In genomic region chr3:187264051-187264450, GRCh38 we compare ENCODE assay signal across 10 cellular contexts. TPM values are rescaled to one million over a fixed set of nuclear protein-coding genes. Genes with fewer than 3 reads are reported as not detected.
A peak's percentile ranks its signal among the peaks of the same experiment; 100 is the strongest.
DNase-seq lines count a peak whose midpoint lies in the region; ATAC-seq and TF ChIP-seq lines count a peak whose summit lies in the region.
"Had no signal": no experiment of that assay in that cellular context is flagged by ENCODE, and none has a peak within 500 bp of the region (broad histone marks: within the 10 kb centered on the region; RNA-seq: fewer than 3 reads in every experiment).

No MANE protein-coding gene starts in this region.

- H3K9me3 Mint-ChIP-seq in endodermal cell (peaks cover 10% of the 10 kb centered on the region), mesothelial cell of epicardium (peaks cover 18% of the 10 kb centered on the region)

- no peak for TF ChIP-seq CTCF in endodermal cell (conservative IDR thresholded peaks at IDR 0.05)
- no peak for TF ChIP-seq CTCF in mesothelial cell of epicardium (IDR thresholded peaks at IDR 0.05; ENCODE audit: unreplicated experiment)
- no peak for TF ChIP-seq CTCF in tibial nerve (IDR thresholded peaks at IDR 0.05)

- H3K27ac ChIP-seq in endodermal cell (ENCODE audit: low read depth, low read length) (peak overlapping the region; percentile 22), tibial nerve (peak overlapping the region in 2 of 4 donors; percentile 12 to 68)

- H3K4me1 Mint-ChIP-seq in endodermal cell (peaks cover 19% of the 10 kb centered on the region), mesothelial cell of epicardium (peaks cover 19% of the 10 kb centered on the region)
- H3K4me1 Mint-ChIP-seq: CD8-positive, alpha-beta memory T cell had no signal

- H3K9me3 ChIP-seq in endodermal cell (ENCODE audit: control insufficient read depth, low read length) (peaks cover 7% of the 10 kb centered on the region), tibial nerve (peaks cover 0 to 6% (median 0%) of the 10 kb centered on the region in 4 donors)

- H3K27me3 ChIP-seq in endodermal cell (ENCODE audit: control insufficient read depth, insufficient read depth, low read length, poor library complexity, severe bottlenecking) (no peaks in the 10 kb centered on the region), tibial nerve (no peaks in the 10 kb centered on the region)

- H3K4me3 ChIP-seq in endodermal cell (ENCODE audit: low read length) = no peak overlapping the region
- no peak overlapping the region for H3K4me3 ChIP-seq in tibial nerve

- DNase-seq in ACHN (peak; percentile 25), HuH-7.5 (ENCODE audit: low spot score) (peak; percentile 27), endodermal cell (no peak), mesothelial cell of epicardium (ENCODE audit: low spot score in 2 of 2, unreplicated experiment in 2 of 2) (no peak), NCI-H187 treated with DMSO at 0.1 percent for 48 hours (lab: John Stamatoyannopoulos, UW) (no peak), Kasumi-1 (lab: John Stamatoyannopoulos, UW) (no peak), tibial nerve (ENCODE audit: low spot score in 2 of 2) (no peak)
- DNase-seq: CD8-positive, alpha-beta memory T cell had no signal

- no peak for ATAC-seq in HG03095 (IDR thresholded peaks at IDR 0.05; ENCODE audit: unreplicated experiment)

- TF ChIP-seq EP300 in tibial nerve (IDR thresholded peaks at IDR 0.05) = no peak

- H3K36me3 ChIP-seq in endodermal cell (ENCODE audit: control insufficient read depth, insufficient read depth, low read length) = no peaks in the 10 kb centered on the region
- H3K36me3 ChIP-seq in tibial nerve = no peaks in the 10 kb centered on the region

- H3K27ac Mint-ChIP-seq in endodermal cell = peak overlapping the region; percentile 4
- H3K27ac Mint-ChIP-seq in mesothelial cell of epicardium = peak overlapping the region; percentile 45
- H3K27ac Mint-ChIP-seq: CD8-positive, alpha-beta memory T cell had no signal

- peaks cover 6% of the 10 kb centered on the region for H3K4me1 ChIP-seq in endodermal cell (ENCODE audit: control insufficient read depth, insufficient read depth, low read length)
- peaks cover 0 to 28% (median 0%) of the 10 kb centered on the region in 4 donors for H3K4me1 ChIP-seq in tibial nerve

- TF ChIP-seq POLR2A in tibial nerve (IDR thresholded peaks at IDR 0.05) = no peak

- H3K9ac ChIP-seq in endodermal cell (ENCODE audit: extremely low read depth, low read length, poor library complexity, severe bottlenecking) = no peak overlapping the region

- H3K27me3 Mint-ChIP-seq in endodermal cell (ENCODE audit: insufficient read depth) = no peaks in the 10 kb centered on the region
- H3K27me3 Mint-ChIP-seq in mesothelial cell of epicardium (ENCODE audit: low read depth) = no peaks in the 10 kb centered on the region

- no peak overlapping the region for H3K4me3 Mint-ChIP-seq in endodermal cell
- H3K4me3 Mint-ChIP-seq in mesothelial cell of epicardium = no peak overlapping the region
- H3K4me3 Mint-ChIP-seq: CD8-positive, alpha-beta memory T cell had no signal

- 55 to 61% methylated on average over 4 of the region's 4 CpGs for WGBS in endodermal cell (ENCODE audit: insufficient coverage in 1 of 2, insufficient read length in 1 of 2), 2 experiments
- WGBS in tibial nerve, 2 donors = 19 to 24% methylated on average over 4 of the region's 4 CpGs

- H3K36me3 Mint-ChIP-seq in endodermal cell (ENCODE audit: low read depth) (no peaks in the 10 kb centered on the region), mesothelial cell of epicardium (no peaks in the 10 kb centered on the region)
- H3K36me3 Mint-ChIP-seq: CD8-positive, alpha-beta memory T cell had no signal

- in situ Hi-C loops in ACHN (cut with HindIII; ENCODE audit: low pct_ligation_motif_present, low pct_unique_long_range_greater_than_20kb, low sequenced_read_pairs) = no loop called here

RNA-seq across cellular contexts. Expression of gene MASP1, which starts 27.5 kb away (rescaled TPM):
- total RNA-seq in endodermal cell (under 1 TPM; 0.09 to 0.57 TPM), mesothelial cell of epicardium (1.4 to 2.4 TPM (median 1.5 TPM) in 3 replicates), tibial nerve (10 to 100 TPM in 1 of 4 donors, 1 to 10 TPM in 3; 2.0 to 10.9 (median 4.7) TPM)
- 13.5 TPM for polyA plus RNA-seq in endodermal cell (2013, experiment 1 of 2)
- 8.5 TPM for polyA plus RNA-seq in endodermal cell (2013, experiment 2 of 2)
- total RNA-seq: CD8-positive, alpha-beta memory T cell; mononuclear cell had no signal
- polyA plus RNA-seq: CD8-positive, alpha-beta memory T cell had no signal

Comparison
In these comparisons a context has a peak if more than half of its experiments do, and no peak if none do; other contexts are left out.
1. DNase-seq: peak in ACHN (single experiment) and HuH-7.5 (single experiment); none in endodermal cell (single experiment), mesothelial cell of epicardium (0 of 2), NCI-H187 treated with DMSO at 0.1 percent for 48 hours (single experiment), Kasumi-1 (0 of 2) and tibial nerve (0 of 2).